ENCODE assay signal across 1 cellular context in the genomic region with DNA sequence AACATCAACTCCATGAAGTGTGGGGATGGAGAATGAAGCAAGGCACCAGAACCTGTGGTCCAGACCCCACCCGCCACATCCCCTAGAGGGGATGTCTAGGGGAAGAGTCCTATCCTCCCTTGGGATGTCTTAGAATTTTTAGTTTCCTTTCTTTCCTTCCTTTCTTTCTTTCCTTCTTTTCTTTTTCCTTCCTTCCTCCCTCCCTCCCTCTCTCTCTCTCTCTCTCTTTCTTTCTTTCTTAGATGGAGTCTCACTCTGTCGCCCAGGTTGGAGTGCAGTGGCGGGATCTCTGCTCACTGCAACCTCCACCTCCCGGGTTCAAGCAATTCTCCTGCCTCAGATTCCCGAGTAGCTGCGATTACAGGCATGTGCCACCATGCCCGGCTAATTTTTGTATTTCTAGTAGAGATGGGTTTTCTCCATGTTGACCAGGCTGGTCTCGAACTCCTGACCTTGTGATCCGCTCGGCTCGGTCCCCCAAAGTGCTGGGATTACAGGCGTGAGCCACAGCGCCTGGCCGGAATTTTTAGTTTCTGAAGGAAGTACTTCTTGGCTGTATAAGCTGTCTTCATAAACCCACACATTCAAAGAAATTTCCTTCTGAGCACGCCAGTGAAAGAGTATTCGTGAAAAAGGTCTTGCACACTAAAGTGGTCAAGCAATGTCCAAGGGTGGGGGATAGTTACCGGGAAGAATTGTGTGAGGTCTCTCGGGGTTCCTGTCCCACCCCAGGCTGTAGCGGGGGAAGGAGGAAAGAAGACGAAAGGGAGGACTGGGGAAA.
TF ChIP-seq lines count a peak whose summit lies in the region.

No MANE protein-coding gene starts in this region.

TF ChIP-seq in endothelial cell of umbilical vein, 7 proteins besides CTCF, POLR2A, EP300 and RAD21 (continued from another document):
- no peak for TF ChIP-seq POLR2AphosphoS5 (IDR thresholded peaks at IDR 0.05; ENCODE audit: insufficient read depth, low read depth, low read length)
- TF ChIP-seq MAX (IDR thresholded peaks at IDR 0.05; ENCODE audit: insufficient read depth, insufficient read length): no peak
- TF ChIP-seq EZH2 (IDR thresholded peaks at IDR 0.05; ENCODE audit: borderline replicate concordance, low read depth, low read length, severe bottlenecking): no peak
- TF ChIP-seq JUN (IDR thresholded peaks at IDR 0.05; ENCODE audit: borderline replicate concordance, insufficient read depth, insufficient read length, low read depth): no peak
